Comparison of ENCODE assay signal across 7 cellular contexts in genomic region chr5:373710-374602, GRCh38. TPM values are rescaled to one million over a fixed set of nuclear protein-coding genes. Genes with fewer than 3 reads are reported as not detected.
A peak's percentile ranks its signal among the peaks of the same experiment; 100 is the strongest.
DNase-seq lines count a peak whose midpoint lies in the region; ATAC-seq and TF ChIP-seq lines count a peak whose summit lies in the region.

No MANE protein-coding gene starts in this region.

- H3K4me3 ChIP-seq in SJSA1, result peak overlapping the region; percentile 40
- peak overlapping the region; percentile 4 for H3K4me3 ChIP-seq in iPS-11a (ENCODE audit: low read depth, low read length)

- peaks cover 28% of the 10 kb centered on the region for H3K36me3 ChIP-seq in SJSA1

- peak overlapping the region; percentile 99 for H3K27ac ChIP-seq in SJSA1

- no peak for TF ChIP-seq CTCF in GM13976 (IDR thresholded peaks at IDR 0.05; ENCODE audit: borderline replicate concordance, control extremely low read depth, extremely low read depth, insufficient read depth, missing control alignments)

- H3K9me3 ChIP-seq in SJSA1 (replicated peaks), result no peaks in the 10 kb centered on the region

- H3K27me3 ChIP-seq in SJSA1 (replicated peaks), result no peaks in the 10 kb centered on the region

- in situ Hi-C loops in GM13976 (cut with MboI; ENCODE audit: low sequenced_read_pairs, unreplicated experiment), result no loop called here

- ATAC-seq in HG03354 (IDR thresholded peaks at IDR 0.05; ENCODE audit: poor library complexity, severe bottlenecking, unreplicated experiment), result peak; percentile 49

- DNase-seq in GM13976 (ENCODE audit: low spot score) (peak; percentile 90), SJSA1 (ENCODE audit: low read depth in 1 of 2, low spot score in 2 of 2) (peak; percentile 67 to 86), 8988T (no peak)
- DNase-seq in activated naive CD8-positive, alpha-beta T cell treated with anti-CD3 and anti-CD28 coated beads, Interleukin-2, amount 50 U/mL, for 16 hours (ENCODE audit: low read depth, low spot score), result peak; percentile 79
- DNase-seq in stimulated activated CD4-positive, alpha-beta T cell treated with anti-CD3 and anti-CD28 coated beads, Interleukin-2, amount 100 ng/mL, for 24 hours, result peak; percentile 83 to 84

- peaks cover 81% of the 10 kb centered on the region for H3K4me1 ChIP-seq in SJSA1 (replicated peaks)

RNA-seq across cellular contexts. Expression of gene AHRR, which starts 52.4 kb away (rescaled TPM):
- 17.8 and 22.6 TPM in 2 replicates for total RNA-seq in SJSA1 (2014; rRNA removed; shearing (Covaris generic))
